Comparison of ENCODE assay signal across 19 cellular contexts in the genomic region with DNA sequence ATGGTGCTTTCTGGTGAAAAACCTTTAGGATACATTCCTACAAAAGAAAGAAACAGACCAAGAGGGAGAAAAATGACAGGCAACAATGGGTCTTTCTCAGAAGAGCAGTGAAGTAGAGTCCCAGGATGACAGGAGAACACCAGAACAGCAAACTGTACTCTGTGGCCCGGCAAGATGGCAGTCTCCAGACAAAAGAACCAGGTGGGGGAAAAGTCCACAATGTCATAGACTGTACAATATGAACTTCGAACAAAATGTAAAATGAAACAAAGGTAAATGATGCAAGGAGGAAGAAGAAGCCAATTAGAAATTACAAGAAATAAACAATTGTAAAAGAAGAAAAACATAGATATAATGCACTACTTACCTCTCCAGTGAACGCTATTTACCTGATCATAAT.
"Had no signal": no experiment of that assay in that cellular context is flagged by ENCODE, and none has a peak within 500 bp of the region (broad histone marks: within the 10 kb centered on the region; RNA-seq: fewer than 3 reads in every experiment).

No MANE protein-coding gene starts in this region.

- DNase-seq: activated CD4-positive, alpha-beta memory T cell treated with anti-CD3 and anti-CD28 coated beads for 36 hours; activated CD4-positive, alpha-beta T cell treated with anti-CD3 and anti-CD28 coated beads for 4 hours; activated naive CD4-positive, alpha-beta T cell; aorta; brain microvascular endothelial cell; heart right ventricle; left ventricle myocardium inferior; mammary epithelial cell; stimulated activated naive CD8-positive, alpha-beta T cell treated with anti-CD3 and anti-CD28 coated beads, Interleukin-15, Interleukin-2, amounts not matched to agents 100 U/mL and 50 U/mL, for 24 hours; substantia nigra; tibial artery had no signal

- H3K36me3 ChIP-seq: brain microvascular endothelial cell, esophagus muscularis mucosa, gastroesophageal sphincter, heart right ventricle, left ventricle myocardium inferior, neural progenitor cell, prostate gland, right atrium auricular region, tibial artery had no signal

- H3K4me2 ChIP-seq: neural progenitor cell had no signal

- H3K27ac Mint-ChIP-seq: activated CD4-positive, alpha-beta memory T cell treated with anti-CD3 and anti-CD28 coated beads for 36 hours; neural progenitor cell; T-helper 2 cell treated with Interferon-gamma antibody and Interleukin-4, amounts not matched to agents 5 μg/mL and 100 μg/mL, for 36 hours; WTC11 had no signal

- H3K4me1 Mint-ChIP-seq: neural progenitor cell, WTC11 had no signal

- H3K9me3 ChIP-seq: esophagus muscularis mucosa, gastroesophageal sphincter, left ventricle myocardium inferior, prostate gland, right atrium auricular region, tibial artery had no signal

- H3K36me3 Mint-ChIP-seq: activated CD4-positive, alpha-beta memory T cell treated with anti-CD3 and anti-CD28 coated beads for 36 hours; neural progenitor cell; WTC11 had no signal

- H3K4me3 Mint-ChIP-seq: activated CD4-positive, alpha-beta memory T cell treated with anti-CD3 and anti-CD28 coated beads for 36 hours; neural progenitor cell; WTC11 had no signal

- H3K4me1 ChIP-seq: heart right ventricle, left ventricle myocardium inferior, neural progenitor cell, prostate gland, right atrium auricular region, tibial artery had no signal

- H3K9ac ChIP-seq: neural progenitor cell had no signal

- H3K27me3 ChIP-seq: brain microvascular endothelial cell, esophagus muscularis mucosa, gastroesophageal sphincter, right atrium auricular region, tibial artery had no signal

- H3K27ac ChIP-seq: brain microvascular endothelial cell, coronary artery, esophagus muscularis mucosa, gastroesophageal sphincter, heart right ventricle, left ventricle myocardium inferior, neural progenitor cell, prostate gland, right atrium auricular region, tibial artery had no signal

- H2AFZ ChIP-seq: neural progenitor cell had no signal

- H3K4me3 ChIP-seq: coronary artery, esophagus muscularis mucosa, gastroesophageal sphincter, heart right ventricle, left ventricle myocardium inferior, neural progenitor cell, prostate gland, right atrium auricular region, tibial artery had no signal

- ATAC-seq: gastroesophageal sphincter; heart right ventricle; stimulated activated naive CD8-positive, alpha-beta T cell treated with anti-CD3 and anti-CD28 coated beads, Interleukin-15, Interleukin-2, amounts not matched to agents 100 U/mL and 50 U/mL, for 24 hours; WTC11 had no signal

- H3K9me3 Mint-ChIP-seq: activated CD4-positive, alpha-beta memory T cell treated with anti-CD3 and anti-CD28 coated beads for 36 hours; neural progenitor cell; T-helper 2 cell treated with Interferon-gamma antibody and Interleukin-4, amounts not matched to agents 5 μg/mL and 100 μg/mL, for 36 hours; WTC11 had no signal
